Comparison of ENCODE assay signal across 8 cellular contexts in genomic region chr11:8263769-8264410, GRCh38. TPM values are rescaled to one million over a fixed set of nuclear protein-coding genes. Genes with fewer than 3 reads are reported as not detected.
DNase-seq lines count a peak whose midpoint lies in the region; ATAC-seq and TF ChIP-seq lines count a peak whose summit lies in the region.

Gene LMO1 (minus strand): TSS chr11:8263878. CDS start chr11:8263362, 516 bp downstream.

- H3K27me3 ChIP-seq in BJ (ENCODE audit: control insufficient read depth, insufficient read depth, low read length) (peaks cover 63% of the 10 kb centered on the region), OCI-LY3 (ENCODE audit: low read depth, low read length) (peaks cover 21% of the 10 kb centered on the region; the same call in 1 of the 2 replicates)

- H3K4me1 ChIP-seq in OCI-LY3 (ENCODE audit: low read length): 0 out of 2 replicates have a peak, but pooled peaks cover 3% of the 10 kb centered on the region

- peak within 1 kb of the TSS; percentile 37; the same call in 1 of the 2 replicates for H3K9ac ChIP-seq in OCI-LY3 (ENCODE audit: low read length)

- H4K20me1 ChIP-seq in OCI-LY3 (ENCODE audit: insufficient read depth, low read length): no peaks in the 10 kb centered on the region

- H3K4me3 Mint-ChIP-seq in naive thymus-derived CD8-positive, alpha-beta T cell: peak within 1 kb of the TSS; percentile 63 to 87 (median 76)

- no peaks in the 10 kb centered on the region for H3K79me2 ChIP-seq in OCI-LY3 (ENCODE audit: low read length)

- CTCF ChIA-PET in BJ (lab: Yijun Ruan, JAX): interaction anchor here (0.6 to 4.5 kb wide), 42 partner anchors 9 to 386 kb away, joined by 3 to 49 read pairs (median 5); no protein-coding TSS in a partner anchor

- H2AFZ ChIP-seq in OCI-LY3 (ENCODE audit: low read depth, low read length): peak within 1 kb of the TSS; percentile 34; the same call in 1 of the 2 replicates

- no peaks in the 10 kb centered on the region for H3K36me3 ChIP-seq in BJ (ENCODE audit: control insufficient read depth, insufficient read depth, low read length)
- no peaks in the 10 kb centered on the region for H3K36me3 ChIP-seq in OCI-LY3 (replicated peaks; ENCODE audit: low read depth, low read length)

- POLR2A ChIA-PET in BJ (lab: Charles Lee): interaction anchor here (0.6 to 0.7 kb wide), 2 partner anchors 35 to 1170 kb away, joined by 7 to 8 read pairs; no protein-coding TSS in a partner anchor
- POLR2A ChIA-PET in naive thymus-derived CD8-positive, alpha-beta T cell (lab: Charles Lee): no interaction called here

- peaks cover 6 to 17% (median 16%) of the 10 kb centered on the region in 4 donors for H3K4me1 Mint-ChIP-seq in naive thymus-derived CD8-positive, alpha-beta T cell

- H3K27me3 Mint-ChIP-seq in naive thymus-derived CD8-positive, alpha-beta T cell: peaks cover 25 to 90% (median 56%) of the 10 kb centered on the region in 5 donors

- TF ChIP-seq CTCF in BJ (IDR thresholded peaks at IDR 0.05; ENCODE audit: insufficient read depth, low read depth, low read length) (peak; percentile 93), OCI-LY3 (IDR thresholded peaks at IDR 0.05; ENCODE audit: low read depth, low read length) (peak; percentile 86)

- H3K27ac ChIP-seq in OCI-LY3 (ENCODE audit: low read length): no peak within 1 kb of the TSS

- peak within 1 kb of the TSS; percentile 73 for H3K4me2 ChIP-seq in OCI-LY3 (ENCODE audit: low read length)

- ATAC-seq in GM19395 (IDR thresholded peaks at IDR 0.05; ENCODE audit: unreplicated experiment): peak; percentile 60
- peak; percentile 74 to 78 for ATAC-seq in naive thymus-derived CD8-positive, alpha-beta T cell

- no peaks in the 10 kb centered on the region for H3K9me3 Mint-ChIP-seq in naive thymus-derived CD8-positive, alpha-beta T cell

- no peak for DNase-seq in BJ (ENCODE audit: low read depth)
- DNase-seq in HuH-7 (ENCODE audit: low spot score): peak; percentile 99
- DNase-seq in activated T-cell treated with anti-CD3 and anti-CD28 coated beads, Interleukin-2, amount 50 U/mL, for 1 hour: peak; percentile 69
- DNase-seq in fibroblast of gingiva (ENCODE audit: low read depth): peak; percentile 42
- DNase-seq in naive thymus-derived CD8-positive, alpha-beta T cell: peak; percentile 27 to 85 (median 66)
- DNase-seq in stimulated activated CD8-positive, alpha-beta memory T cell treated with anti-CD3 and anti-CD28 coated beads, Interleukin-7, amount 100 ng/mL, for 48 hours (ENCODE audit: extremely low read depth in 1 of 2, low read depth in 1 of 2): peak; percentile 24 to 59

- no peaks in the 10 kb centered on the region for H3K36me3 Mint-ChIP-seq in naive thymus-derived CD8-positive, alpha-beta T cell

- H3K9me3 ChIP-seq in OCI-LY3 (ENCODE audit: insufficient read depth, low read length): no peaks in the 10 kb centered on the region

- peak within 1 kb of the TSS; percentile 16 for H3K4me3 ChIP-seq in BJ (ENCODE audit: low read depth, low read length)
- peak within 1 kb of the TSS; percentile 73 for H3K4me3 ChIP-seq in OCI-LY3 (ENCODE audit: low read length)

- peak within 1 kb of the TSS in 1 of 10 donors; percentile 29 for H3K27ac Mint-ChIP-seq in naive thymus-derived CD8-positive, alpha-beta T cell

RNA-seq across cellular contexts. Expression of gene LMO1, which starts in this region (rescaled TPM):
- not detected in 2 replicates for polyA plus RNA-seq in BJ (2011; rRNA removed)
- polyA minus RNA-seq in BJ (2011; rRNA and poly(A)+ RNA removed): not detected in 2 replicates
- not detected for total RNA-seq in naive thymus-derived CD8-positive, alpha-beta T cell
- not detected for polyA plus RNA-seq in naive thymus-derived CD8-positive, alpha-beta T cell

Comparison
In these comparisons a context has a peak if more than half of its experiments do, and no peak if none do; other contexts are left out.
1. Peak in DNase-seq and ATAC-seq in naive thymus-derived CD8-positive, alpha-beta T cell; RNA of the gene not detected or under 1 TPM.